Comparison of ENCODE assay signal across 1 cellular context in genomic region chr16:1320658-1321240, GRCh38.
TF ChIP-seq lines count a peak whose summit lies in the region.

No MANE protein-coding gene starts in this region.

TF ChIP-seq in HepG2, 621 proteins besides CTCF, POLR2A, EP300 and RAD21:
- TF ChIP-seq SALL1 (CRISPR knock-in tag; IDR thresholded peaks at IDR 0.05) = no peak
- no peak for TF ChIP-seq MAF1 (CRISPR knock-in tag; IDR thresholded peaks at IDR 0.05; ENCODE audit: borderline replicate concordance)
- no peak for TF ChIP-seq ZHX2 (IDR thresholded peaks at IDR 0.05; ENCODE audit: low read depth)
- TF ChIP-seq ZHX2 (CRISPR knock-in tag; IDR thresholded peaks at IDR 0.05; ENCODE audit: borderline replicate concordance) = no peak
- no peak for TF ChIP-seq ZXDC (CRISPR knock-in tag; IDR thresholded peaks at IDR 0.05)
- no peak for TF ChIP-seq ZNF296 (CRISPR knock-in tag; conservative IDR thresholded peaks at IDR 0.05)
- no peak for TF ChIP-seq ZNF354B (CRISPR knock-in tag; IDR thresholded peaks at IDR 0.05)
- TF ChIP-seq ZNF335 (CRISPR knock-in tag; IDR thresholded peaks at IDR 0.05) = no peak
- TF ChIP-seq HMGXB4 (CRISPR knock-in tag; IDR thresholded peaks at IDR 0.05; ENCODE audit: borderline replicate concordance in 1 of 2, low read depth in 1 of 2) = no peak
- TF ChIP-seq MXD3 (CRISPR knock-in tag; IDR thresholded peaks at IDR 0.05) = no peak
- peak; percentile 15 for TF ChIP-seq RBM22 (optimal IDR thresholded peaks at IDR 0.05; ENCODE audit: low read length)
- TF ChIP-seq AGO2 (optimal IDR thresholded peaks at IDR 0.05; ENCODE audit: low read depth, low read length) = peak; percentile 89
